ENCODE assay signal across 1 cellular context in the genomic region with DNA sequence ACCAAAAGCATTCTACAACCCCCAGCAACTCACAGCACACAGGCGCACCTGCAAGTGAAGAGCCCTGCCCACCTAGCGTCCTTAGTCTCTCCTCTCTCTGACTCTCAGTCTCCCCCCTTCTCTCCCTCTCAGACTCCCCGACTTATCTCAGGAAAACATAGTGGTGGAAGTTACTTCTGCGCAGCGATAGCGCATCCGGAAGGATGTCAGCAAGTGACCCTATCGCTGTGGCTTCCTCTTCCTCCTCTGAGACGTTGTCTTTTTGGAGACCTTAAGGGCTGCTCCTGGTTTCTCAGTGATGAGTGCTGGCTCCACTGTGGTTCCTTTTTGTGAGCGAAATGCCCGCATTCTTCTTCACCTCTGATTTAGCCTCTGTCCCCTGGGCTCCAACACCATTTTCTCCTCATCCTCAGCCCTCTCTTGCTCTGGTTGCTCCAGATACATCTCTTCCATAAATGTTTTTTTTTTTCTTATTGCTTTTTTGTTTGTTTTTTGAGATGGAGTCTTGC.
TF ChIP-seq lines count a peak whose summit lies in the region.

No MANE protein-coding gene starts in this region.

TF ChIP-seq in K562, 482 proteins besides CTCF, POLR2A, EP300 and RAD21 (continued from another document and continues in another):
- TF ChIP-seq RUNX1 (IDR thresholded peaks at IDR 0.05; ENCODE audit: low read depth) = peak; percentile 85; the same call in 1 of the 2 replicates
- no peak for TF ChIP-seq SRSF1 (IDR thresholded peaks at IDR 0.05; ENCODE audit: low read depth, low read length)
- no peak for TF ChIP-seq ZNF668 (CRISPR knock-in tag; IDR thresholded peaks at IDR 0.05)
- TF ChIP-seq, protein P1, sequence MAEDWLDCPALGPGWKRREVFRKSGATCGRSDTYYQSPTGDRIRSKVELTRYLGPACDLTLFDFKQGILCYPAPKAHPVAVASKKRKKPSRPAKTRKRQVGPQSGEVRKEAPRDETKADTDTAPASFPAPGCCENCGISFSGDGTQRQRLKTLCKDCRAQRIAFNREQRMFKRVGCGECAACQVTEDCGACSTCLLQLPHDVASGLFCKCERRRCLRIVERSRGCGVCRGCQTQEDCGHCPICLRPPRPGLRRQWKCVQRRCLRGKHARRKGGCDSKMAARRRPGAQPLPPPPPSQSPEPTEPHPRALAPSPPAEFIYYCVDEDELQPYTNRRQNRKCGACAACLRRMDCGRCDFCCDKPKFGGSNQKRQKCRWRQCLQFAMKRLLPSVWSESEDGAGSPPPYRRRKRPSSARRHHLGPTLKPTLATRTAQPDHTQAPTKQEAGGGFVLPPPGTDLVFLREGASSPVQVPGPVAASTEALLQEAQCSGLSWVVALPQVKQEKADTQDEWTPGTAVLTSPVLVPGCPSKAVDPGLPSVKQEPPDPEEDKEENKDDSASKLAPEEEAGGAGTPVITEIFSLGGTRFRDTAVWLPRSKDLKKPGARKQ (CRISPR knock-in tag; IDR thresholded peaks at IDR 0.05) = no peak
- no peak for TF ChIP-seq ZNF23 (CRISPR knock-in tag; IDR thresholded peaks at IDR 0.05)
- TF ChIP-seq, protein P2, sequence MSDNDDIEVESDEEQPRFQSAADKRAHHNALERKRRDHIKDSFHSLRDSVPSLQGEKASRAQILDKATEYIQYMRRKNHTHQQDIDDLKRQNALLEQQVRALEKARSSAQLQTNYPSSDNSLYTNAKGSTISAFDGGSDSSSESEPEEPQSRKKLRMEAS (CRISPR knock-in tag; IDR thresholded peaks at IDR 0.05) = no peak
- TF ChIP-seq STAT5A (IDR thresholded peaks at IDR 0.05; ENCODE audit: borderline replicate concordance, low read length) = peak; percentile 92
- no peak for TF ChIP-seq NR3C1 (CRISPR knock-in tag; IDR thresholded peaks at IDR 0.05)
- TF ChIP-seq CREBBP (IDR thresholded peaks at IDR 0.05; ENCODE audit: low read depth, low read length) = no peak
- TF ChIP-seq TRIM28 (IDR thresholded peaks at IDR 0.05) = peak; percentile 85
- TF ChIP-seq IRF2 (CRISPR knock-in tag; IDR thresholded peaks at IDR 0.05) = no peak
- TF ChIP-seq ZBTB17 (CRISPR knock-in tag; IDR thresholded peaks at IDR 0.05) = no peak
- no peak for TF ChIP-seq ZNF12 (CRISPR knock-in tag; IDR thresholded peaks at IDR 0.05)
- TF ChIP-seq GTF2E2 (tag; IDR thresholded peaks at IDR 0.05) = no peak
- no peak for TF ChIP-seq ZNF140 (CRISPR knock-in tag; IDR thresholded peaks at IDR 0.05)
- no peak for TF ChIP-seq POLR3A (IDR thresholded peaks at IDR 0.05; ENCODE audit: borderline replicate concordance, extremely low read depth, insufficient read depth, insufficient read length)
- TF ChIP-seq, protein P3, sequence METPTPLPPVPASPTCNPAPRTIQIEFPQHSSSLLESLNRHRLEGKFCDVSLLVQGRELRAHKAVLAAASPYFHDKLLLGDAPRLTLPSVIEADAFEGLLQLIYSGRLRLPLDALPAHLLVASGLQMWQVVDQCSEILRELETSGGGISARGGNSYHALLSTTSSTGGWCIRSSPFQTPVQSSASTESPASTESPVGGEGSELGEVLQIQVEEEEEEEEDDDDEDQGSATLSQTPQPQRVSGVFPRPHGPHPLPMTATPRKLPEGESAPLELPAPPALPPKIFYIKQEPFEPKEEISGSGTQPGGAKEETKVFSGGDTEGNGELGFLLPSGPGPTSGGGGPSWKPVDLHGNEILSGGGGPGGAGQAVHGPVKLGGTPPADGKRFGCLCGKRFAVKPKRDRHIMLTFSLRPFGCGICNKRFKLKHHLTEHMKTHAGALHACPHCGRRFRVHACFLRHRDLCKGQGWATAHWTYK (CRISPR knock-in tag; IDR thresholded peaks at IDR 0.05) = 0 out of 2 replicates have a peak, but pooled peaks have one; percentile 26
- TF ChIP-seq, protein P4, sequence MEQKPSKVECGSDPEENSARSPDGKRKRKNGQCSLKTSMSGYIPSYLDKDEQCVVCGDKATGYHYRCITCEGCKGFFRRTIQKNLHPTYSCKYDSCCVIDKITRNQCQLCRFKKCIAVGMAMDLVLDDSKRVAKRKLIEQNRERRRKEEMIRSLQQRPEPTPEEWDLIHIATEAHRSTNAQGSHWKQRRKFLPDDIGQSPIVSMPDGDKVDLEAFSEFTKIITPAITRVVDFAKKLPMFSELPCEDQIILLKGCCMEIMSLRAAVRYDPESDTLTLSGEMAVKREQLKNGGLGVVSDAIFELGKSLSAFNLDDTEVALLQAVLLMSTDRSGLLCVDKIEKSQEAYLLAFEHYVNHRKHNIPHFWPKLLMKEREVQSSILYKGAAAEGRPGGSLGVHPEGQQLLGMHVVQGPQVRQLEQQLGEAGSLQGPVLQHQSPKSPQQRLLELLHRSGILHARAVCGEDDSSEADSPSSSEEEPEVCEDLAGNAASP (IDR thresholded peaks at IDR 0.05) = no peak
- TF ChIP-seq PTBP1 (IDR thresholded peaks at IDR 0.05; ENCODE audit: low read depth, low read length) = no peak
- TF ChIP-seq CEBPB (tag; IDR thresholded peaks at IDR 0.05) = no peak
- peak; percentile 85; the same call in 1 of the 2 replicates for TF ChIP-seq ATF7 (IDR thresholded peaks at IDR 0.05)
- no peak for TF ChIP-seq BMI1 (IDR thresholded peaks at IDR 0.05; ENCODE audit: low read length)
- TF ChIP-seq, protein P5, sequence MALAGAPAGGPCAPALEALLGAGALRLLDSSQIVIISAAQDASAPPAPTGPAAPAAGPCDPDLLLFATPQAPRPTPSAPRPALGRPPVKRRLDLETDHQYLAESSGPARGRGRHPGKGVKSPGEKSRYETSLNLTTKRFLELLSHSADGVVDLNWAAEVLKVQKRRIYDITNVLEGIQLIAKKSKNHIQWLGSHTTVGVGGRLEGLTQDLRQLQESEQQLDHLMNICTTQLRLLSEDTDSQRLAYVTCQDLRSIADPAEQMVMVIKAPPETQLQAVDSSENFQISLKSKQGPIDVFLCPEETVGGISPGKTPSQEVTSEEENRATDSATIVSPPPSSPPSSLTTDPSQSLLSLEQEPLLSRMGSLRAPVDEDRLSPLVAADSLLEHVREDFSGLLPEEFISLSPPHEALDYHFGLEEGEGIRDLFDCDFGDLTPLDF (CRISPR knock-in tag; IDR thresholded peaks at IDR 0.05) = no peak
- TF ChIP-seq SAFB2 (IDR thresholded peaks at IDR 0.05; ENCODE audit: borderline replicate concordance, low read depth, low read length, severe bottlenecking) = no peak
- no peak for TF ChIP-seq SIN3A (IDR thresholded peaks at IDR 0.05; ENCODE audit: borderline replicate concordance in 2 of 2, control insufficient read depth in 1 of 2, low read depth in 2 of 2, low read length in 2 of 2)
- peak; percentile 99 for TF ChIP-seq TCF3 (CRISPR knock-in tag; IDR thresholded peaks at IDR 0.05)
- TF ChIP-seq PHF8 (IDR thresholded peaks at IDR 0.05; ENCODE audit: borderline replicate concordance, low read length) = peak; percentile 32; the same call in 1 of the 2 replicates
- TF ChIP-seq MAFK (IDR thresholded peaks at IDR 0.05; ENCODE audit: low read length) = peak; percentile 19; the same call in 1 of the 2 replicates
- no peak for TF ChIP-seq ZNF444 (CRISPR knock-in tag; IDR thresholded peaks at IDR 0.05)
- TF ChIP-seq, protein P6, sequence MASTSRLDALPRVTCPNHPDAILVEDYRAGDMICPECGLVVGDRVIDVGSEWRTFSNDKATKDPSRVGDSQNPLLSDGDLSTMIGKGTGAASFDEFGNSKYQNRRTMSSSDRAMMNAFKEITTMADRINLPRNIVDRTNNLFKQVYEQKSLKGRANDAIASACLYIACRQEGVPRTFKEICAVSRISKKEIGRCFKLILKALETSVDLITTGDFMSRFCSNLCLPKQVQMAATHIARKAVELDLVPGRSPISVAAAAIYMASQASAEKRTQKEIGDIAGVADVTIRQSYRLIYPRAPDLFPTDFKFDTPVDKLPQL (IDR thresholded peaks at IDR 0.05; ENCODE audit: extremely low read depth, insufficient read length) = no peak
- TF ChIP-seq MECOM (CRISPR knock-in tag; IDR thresholded peaks at IDR 0.05) = peak; percentile 63
- no peak for TF ChIP-seq BRD4 (IDR thresholded peaks at IDR 0.05)
- TF ChIP-seq ZNF561 (CRISPR knock-in tag; conservative IDR thresholded peaks at IDR 0.05) = no peak
- TF ChIP-seq TBP (optimal IDR thresholded peaks at IDR 0.05; ENCODE audit: low read depth, low read length) = peak; percentile 44
- TF ChIP-seq, protein P7, sequence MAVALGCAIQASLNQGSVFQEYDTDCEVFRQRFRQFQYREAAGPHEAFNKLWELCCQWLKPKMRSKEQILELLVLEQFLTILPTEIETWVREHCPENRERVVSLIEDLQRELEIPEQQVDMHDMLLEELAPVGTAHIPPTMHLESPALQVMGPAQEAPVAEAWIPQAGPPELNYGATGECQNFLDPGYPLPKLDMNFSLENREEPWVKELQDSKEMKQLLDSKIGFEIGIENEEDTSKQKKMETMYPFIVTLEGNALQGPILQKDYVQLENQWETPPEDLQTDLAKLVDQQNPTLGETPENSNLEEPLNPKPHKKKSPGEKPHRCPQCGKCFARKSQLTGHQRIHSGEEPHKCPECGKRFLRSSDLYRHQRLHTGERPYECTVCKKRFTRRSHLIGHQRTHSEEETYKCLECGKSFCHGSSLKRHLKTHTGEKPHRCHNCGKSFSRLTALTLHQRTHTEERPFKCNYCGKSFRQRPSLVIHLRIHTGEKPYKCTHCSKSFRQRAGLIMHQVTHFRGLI (CRISPR knock-in tag; IDR thresholded peaks at IDR 0.05) = no peak
- TF ChIP-seq POLR2AphosphoS2 (IDR thresholded peaks at IDR 0.05; ENCODE audit: low read length) = no peak; the same call in 1 of the 2 replicates
- peak; percentile 24 for TF ChIP-seq NCOA4 (IDR thresholded peaks at IDR 0.05; ENCODE audit: partially characterized antibody)
- peak; percentile 96 for TF ChIP-seq ZEB2 (IDR thresholded peaks at IDR 0.05)
- TF ChIP-seq ATF1 (CRISPR knock-in tag; IDR thresholded peaks at IDR 0.05) = no peak
- peak; percentile 85 for TF ChIP-seq ATF1 (tag; IDR thresholded peaks at IDR 0.05)
- TF ChIP-seq, protein P8, sequence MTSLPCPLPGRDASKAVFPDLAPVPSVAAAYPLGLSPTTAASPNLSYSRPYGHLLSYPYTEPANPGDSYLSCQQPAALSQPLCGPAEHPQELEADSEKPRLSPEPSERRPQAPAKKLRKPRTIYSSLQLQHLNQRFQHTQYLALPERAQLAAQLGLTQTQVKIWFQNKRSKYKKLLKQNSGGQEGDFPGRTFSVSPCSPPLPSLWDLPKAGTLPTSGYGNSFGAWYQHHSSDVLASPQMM (CRISPR knock-in tag; IDR thresholded peaks at IDR 0.05) = no peak
- TF ChIP-seq ZKSCAN1 (IDR thresholded peaks at IDR 0.05; ENCODE audit: low read depth, low read length) = peak; percentile 44; the same call in 1 of the 2 replicates
- TF ChIP-seq, protein P9, sequence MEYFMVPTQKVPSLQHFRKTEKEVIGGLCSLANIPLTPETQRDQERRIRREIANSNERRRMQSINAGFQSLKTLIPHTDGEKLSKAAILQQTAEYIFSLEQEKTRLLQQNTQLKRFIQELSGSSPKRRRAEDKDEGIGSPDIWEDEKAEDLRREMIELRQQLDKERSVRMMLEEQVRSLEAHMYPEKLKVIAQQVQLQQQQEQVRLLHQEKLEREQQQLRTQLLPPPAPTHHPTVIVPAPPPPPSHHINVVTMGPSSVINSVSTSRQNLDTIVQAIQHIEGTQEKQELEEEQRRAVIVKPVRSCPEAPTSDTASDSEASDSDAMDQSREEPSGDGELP (CRISPR knock-in tag; IDR thresholded peaks at IDR 0.05; ENCODE audit: borderline replicate concordance) = 0 out of 2 replicates have a peak, but pooled peaks have one; percentile 61
- TF ChIP-seq, protein P10, sequence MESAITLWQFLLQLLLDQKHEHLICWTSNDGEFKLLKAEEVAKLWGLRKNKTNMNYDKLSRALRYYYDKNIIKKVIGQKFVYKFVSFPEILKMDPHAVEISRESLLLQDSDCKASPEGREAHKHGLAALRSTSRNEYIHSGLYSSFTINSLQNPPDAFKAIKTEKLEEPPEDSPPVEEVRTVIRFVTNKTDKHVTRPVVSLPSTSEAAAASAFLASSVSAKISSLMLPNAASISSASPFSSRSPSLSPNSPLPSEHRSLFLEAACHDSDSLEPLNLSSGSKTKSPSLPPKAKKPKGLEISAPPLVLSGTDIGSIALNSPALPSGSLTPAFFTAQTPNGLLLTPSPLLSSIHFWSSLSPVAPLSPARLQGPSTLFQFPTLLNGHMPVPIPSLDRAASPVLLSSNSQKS (CRISPR knock-in tag; IDR thresholded peaks at IDR 0.05) = no peak
- TF ChIP-seq MBD2 (IDR thresholded peaks at IDR 0.05; ENCODE audit: borderline replicate concordance, low read depth) = peak; percentile 81
- TF ChIP-seq, protein P11, sequence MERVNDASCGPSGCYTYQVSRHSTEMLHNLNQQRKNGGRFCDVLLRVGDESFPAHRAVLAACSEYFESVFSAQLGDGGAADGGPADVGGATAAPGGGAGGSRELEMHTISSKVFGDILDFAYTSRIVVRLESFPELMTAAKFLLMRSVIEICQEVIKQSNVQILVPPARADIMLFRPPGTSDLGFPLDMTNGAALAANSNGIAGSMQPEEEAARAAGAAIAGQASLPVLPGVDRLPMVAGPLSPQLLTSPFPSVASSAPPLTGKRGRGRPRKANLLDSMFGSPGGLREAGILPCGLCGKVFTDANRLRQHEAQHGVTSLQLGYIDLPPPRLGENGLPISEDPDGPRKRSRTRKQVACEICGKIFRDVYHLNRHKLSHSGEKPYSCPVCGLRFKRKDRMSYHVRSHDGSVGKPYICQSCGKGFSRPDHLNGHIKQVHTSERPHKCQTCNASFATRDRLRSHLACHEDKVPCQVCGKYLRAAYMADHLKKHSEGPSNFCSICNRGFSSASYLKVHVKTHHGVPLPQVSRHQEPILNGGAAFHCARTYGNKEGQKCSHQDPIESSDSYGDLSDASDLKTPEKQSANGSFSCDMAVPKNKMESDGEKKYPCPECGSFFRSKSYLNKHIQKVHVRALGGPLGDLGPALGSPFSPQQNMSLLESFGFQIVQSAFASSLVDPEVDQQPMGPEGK (CRISPR knock-in tag; IDR thresholded peaks at IDR 0.05; ENCODE audit: borderline replicate concordance) = no peak
- TF ChIP-seq, protein P12, sequence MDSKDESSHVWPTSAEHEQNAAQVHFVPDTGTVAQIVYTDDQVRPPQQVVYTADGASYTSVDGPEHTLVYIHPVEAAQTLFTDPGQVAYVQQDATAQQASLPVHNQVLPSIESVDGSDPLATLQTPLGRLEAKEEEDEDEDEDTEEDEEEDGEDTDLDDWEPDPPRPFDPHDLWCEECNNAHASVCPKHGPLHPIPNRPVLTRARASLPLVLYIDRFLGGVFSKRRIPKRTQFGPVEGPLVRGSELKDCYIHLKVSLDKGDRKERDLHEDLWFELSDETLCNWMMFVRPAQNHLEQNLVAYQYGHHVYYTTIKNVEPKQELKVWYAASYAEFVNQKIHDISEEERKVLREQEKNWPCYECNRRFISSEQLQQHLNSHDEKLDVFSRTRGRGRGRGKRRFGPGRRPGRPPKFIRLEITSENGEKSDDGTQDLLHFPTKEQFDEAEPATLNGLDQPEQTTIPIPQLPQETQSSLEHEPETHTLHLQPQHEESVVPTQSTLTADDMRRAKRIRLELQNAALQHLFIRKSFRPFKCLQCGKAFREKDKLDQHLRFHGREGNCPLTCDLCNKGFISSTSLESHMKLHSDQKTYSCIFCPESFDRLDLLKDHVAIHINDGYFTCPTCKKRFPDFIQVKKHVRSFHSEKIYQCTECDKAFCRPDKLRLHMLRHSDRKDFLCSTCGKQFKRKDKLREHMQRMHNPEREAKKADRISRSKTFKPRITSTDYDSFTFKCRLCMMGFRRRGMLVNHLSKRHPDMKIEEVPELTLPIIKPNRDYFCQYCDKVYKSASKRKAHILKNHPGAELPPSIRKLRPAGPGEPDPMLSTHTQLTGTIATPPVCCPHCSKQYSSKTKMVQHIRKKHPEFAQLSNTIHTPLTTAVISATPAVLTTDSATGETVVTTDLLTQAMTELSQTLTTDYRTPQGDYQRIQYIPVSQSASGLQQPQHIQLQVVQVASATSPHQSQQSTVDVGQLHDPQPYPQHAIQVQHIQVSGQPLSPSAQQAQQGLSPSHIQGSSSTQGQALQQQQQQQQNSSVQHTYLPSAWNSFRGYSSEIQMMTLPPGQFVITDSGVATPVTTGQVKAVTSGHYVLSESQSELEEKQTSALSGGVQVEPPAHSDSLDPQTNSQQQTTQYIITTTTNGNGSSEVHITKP (IDR thresholded peaks at IDR 0.05; ENCODE audit: partially characterized antibody) = peak; percentile 73
- no peak for TF ChIP-seq U2AF1 (optimal IDR thresholded peaks at IDR 0.05; ENCODE audit: low read depth, low read length)
